Comparison of ENCODE assay signal across 1 cellular context in genomic region chr12:19151298-19151697, GRCh38.
TF ChIP-seq lines count a peak whose summit lies in the region.

No MANE protein-coding gene starts in this region.

TF ChIP-seq in GM23338, 12 proteins besides CTCF, POLR2A, EP300 and RAD21 (continued from another document):
- TF ChIP-seq ZNF462 (CRISPR knock-in tag; IDR thresholded peaks at IDR 0.05) = no peak
- TF ChIP-seq ZNF114 (CRISPR knock-in tag; IDR thresholded peaks at IDR 0.05) = no peak
- TF ChIP-seq POLR2AphosphoS5 (IDR thresholded peaks at IDR 0.05; ENCODE audit: low read depth) = no peak
- TF ChIP-seq REST (IDR thresholded peaks at IDR 0.05; ENCODE audit: unreplicated experiment) = no peak
- TF ChIP-seq ZNF331 (CRISPR knock-in tag; IDR thresholded peaks at IDR 0.05; ENCODE audit: low read depth) = no peak
- TF ChIP-seq ETS1 (IDR thresholded peaks at IDR 0.05) = no peak
- no peak for TF ChIP-seq EZH2phosphoT487 (IDR thresholded peaks at IDR 0.05; ENCODE audit: unreplicated experiment)
- no peak for TF ChIP-seq NANOG (IDR thresholded peaks at IDR 0.05; ENCODE audit: borderline replicate concordance)
- no peak for TF ChIP-seq EZH2 (IDR thresholded peaks at IDR 0.05; ENCODE audit: low read depth, unreplicated experiment)
